In the genomic region with DNA sequence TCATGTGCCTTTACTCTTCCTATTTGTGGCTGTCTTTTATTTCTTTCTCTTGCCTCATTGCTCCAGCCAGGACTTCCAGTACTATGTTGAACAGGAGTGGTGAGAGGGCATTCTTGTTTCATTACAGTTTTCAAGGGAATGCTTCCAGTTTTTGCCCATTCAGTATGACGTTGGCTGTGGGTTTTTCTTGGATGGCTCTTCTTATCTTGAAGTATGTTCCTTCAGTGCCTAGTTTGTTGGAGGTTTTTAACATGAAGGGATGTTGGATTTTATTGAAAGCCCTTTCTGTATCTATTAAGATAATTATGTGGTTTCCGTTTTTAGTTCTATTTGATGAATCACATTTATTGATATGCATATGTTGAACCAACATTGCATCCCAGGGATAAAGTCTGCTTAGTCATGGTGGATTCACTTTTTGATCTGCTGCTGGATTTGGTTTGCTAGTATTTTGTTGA, we compare ENCODE assay signal across 12 cellular contexts.
DNase-seq lines count a peak whose midpoint lies in the region; ATAC-seq and TF ChIP-seq lines count a peak whose summit lies in the region.
"Had no signal": no experiment of that assay in that cellular context is flagged by ENCODE, and none has a peak within 500 bp of the region (broad histone marks: within the 10 kb centered on the region; RNA-seq: fewer than 3 reads in every experiment).

No MANE protein-coding gene starts in this region.

- no peak for ATAC-seq in HG03342 (IDR thresholded peaks at IDR 0.05; ENCODE audit: unreplicated experiment)
- ATAC-seq: A549 had no signal

- peaks cover 12% of the 10 kb centered on the region for H3K36me3 ChIP-seq in adipocyte (ENCODE audit: control insufficient read depth, insufficient read depth, low read length, severe bottlenecking)
- no peaks in the 10 kb centered on the region for H3K36me3 ChIP-seq in uterus

- no peak for TF ChIP-seq POLR2A in uterus (IDR thresholded peaks at IDR 0.05)

- H3K4me1 ChIP-seq in adipocyte (ENCODE audit: control insufficient read depth, insufficient read depth, low read length) (peaks cover 18% of the 10 kb centered on the region), uterus (no peaks in the 10 kb centered on the region)

- no peaks in the 10 kb centered on the region for H3K9me3 ChIP-seq in adipocyte (ENCODE audit: control insufficient read depth, low read length)
- H3K9me3 ChIP-seq in uterus, result no peaks in the 10 kb centered on the region
- H3K9me3 ChIP-seq: A549 had no signal

- intact Hi-C loops in uterus (cut with DNase I; ENCODE audit: low total_unique reads), result no loop called here

- DNase-seq in A172 (ENCODE audit: low spot score), result peak; percentile 87
- DNase-seq in H4 (ENCODE audit: low spot score), result peak; percentile 92
- peak; percentile 90 for DNase-seq in adipocyte (ENCODE audit: low read depth)
- peak; percentile 43 to 81 for DNase-seq in foreskin fibroblast
- DNase-seq in stimulated activated CD4-positive, alpha-beta T cell treated with anti-CD3 and anti-CD28 coated beads, Interleukin-1b, Interleukin-23, amount 100 ng/mL, for 48 hours, result no peak
- no peak for DNase-seq in NCI-H526 (lab: John Stamatoyannopoulos, UW)
- no peak for DNase-seq in uterus
- DNase-seq: endodermal cell, NCI-H1105, substantia nigra had no signal

- H3K27me3 ChIP-seq in adipocyte (replicated peaks; ENCODE audit: control insufficient read depth, insufficient read depth, low read length) (no peaks in the 10 kb centered on the region), uterus (no peaks in the 10 kb centered on the region)

- no peak overlapping the region for H3K27ac ChIP-seq in uterus
- H3K27ac ChIP-seq: A549 had no signal

- no peak overlapping the region for H3K9ac ChIP-seq in adipocyte (ENCODE audit: low read length)

- H3K4me3 ChIP-seq in adipocyte (ENCODE audit: low read length) (no peak overlapping the region), foreskin fibroblast (ENCODE audit: low read depth in 1 of 2, low read length in 2 of 2) (no peak overlapping the region), uterus (no peak overlapping the region)
- H3K4me3 ChIP-seq: A549 had no signal

- TF ChIP-seq CTCF in foreskin fibroblast (IDR thresholded peaks at IDR 0.05; ENCODE audit: low read depth, low read length) (no peak), uterus (IDR thresholded peaks at IDR 0.05) (no peak)

Comparison
In these comparisons a context has a peak if more than half of its experiments do, and no peak if none do; other contexts are left out.
1. DNase-seq: peak in A172 (single experiment), H4 (single experiment), adipocyte (single experiment) and foreskin fibroblast (2 of 2); none in stimulated activated CD4-positive, alpha-beta T cell treated with anti-CD3 and anti-CD28 coated beads, Interleukin-1b, Interleukin-23, amount 100 ng/mL, for 48 hours (single experiment), NCI-H526 (0 of 2) and uterus (0 of 2).